7 cellular contexts compared by ENCODE assay signal in genomic region chr9:109498195-109499060, GRCh38. TPM values are rescaled to one million over a fixed set of nuclear protein-coding genes. Genes with fewer than 3 reads are reported as not detected.
A peak's percentile ranks its signal among the peaks of the same experiment; 100 is the strongest.
DNase-seq lines count a peak whose midpoint lies in the region; ATAC-seq, FAIRE-seq and TF ChIP-seq lines count a peak whose summit lies in the region.

PTPN3 (minus strand) TSS chr9:109498307; CDS start chr9:109463434, 34,873 bp downstream.

- no peak within 1 kb of the TSS for H2BK12ac ChIP-seq in H9 (ENCODE audit: insufficient read length, low read depth, low read length)
- H2BK12ac ChIP-seq in trophoblast cell (ENCODE audit: low read length): no peak within 1 kb of the TSS

- no peak within 1 kb of the TSS for H3T11ph ChIP-seq in H9 (ENCODE audit: low read length)

- H3K4me1 ChIP-seq in H9 (ENCODE audit: insufficient read depth, low read length): no peaks in the 10 kb centered on the region
- H3K4me1 ChIP-seq in Peyer's patch: peaks cover 0 to 28% (median 0%) of the 10 kb centered on the region in 4 donors
- H3K4me1 ChIP-seq in foreskin keratinocyte: peaks cover 7% of the 10 kb centered on the region
- peaks cover 4 to 11% of the 10 kb centered on the region in 2 experiments for H3K4me1 ChIP-seq in trophoblast cell (ENCODE audit: control insufficient read depth in 1 of 2, insufficient read depth in 2 of 2, low read length in 2 of 2)

- peaks cover 83% of the 10 kb centered on the region for H3K27me3 Mint-ChIP-seq in H9 (ENCODE audit: low read depth)

- no peak within 1 kb of the TSS for H4K5ac ChIP-seq in H9 (ENCODE audit: insufficient read length, low read depth, low read length)

- H2BK15ac ChIP-seq in H9 (ENCODE audit: low read depth, low read length): no peak within 1 kb of the TSS

- H3K27ac ChIP-seq in H9 (ENCODE audit: insufficient read length, low read depth, low read length): no peak within 1 kb of the TSS
- peak within 1 kb of the TSS in 3 of 4 donors; percentile 72 to 97 (median 82) for H3K27ac ChIP-seq in Peyer's patch
- H3K27ac ChIP-seq in foreskin keratinocyte: peak within 1 kb of the TSS; percentile 19
- H3K27ac ChIP-seq in trophoblast cell (ENCODE audit: low read depth, low read length): no peak within 1 kb of the TSS

- H3K4me3 ChIP-seq in Peyer's patch (peak within 1 kb of the TSS; percentile 15 to 78 (median 54)), trophoblast cell (ENCODE audit: low read depth, low read length) (peak within 1 kb of the TSS; percentile 66)

- peak within 1 kb of the TSS; percentile 74 to 83 for H3K4me3 Mint-ChIP-seq in H9

- no peak for FAIRE-seq in GM19239 (lab: Jason Lieb, UNC)

- no peaks in the 10 kb centered on the region; a peak in 1 of 5 replicates for H3K9me3 Mint-ChIP-seq in H9

- H3K23me2 ChIP-seq in H9 (ENCODE audit: insufficient read length, low read depth, low read length, poor library complexity, severe bottlenecking): no peaks in the 10 kb centered on the region

- H4K20me1 ChIP-seq in H9 (ENCODE audit: control insufficient read depth, insufficient read depth, insufficient read length): no peaks in the 10 kb centered on the region

- H3K18ac ChIP-seq in H9 (ENCODE audit: insufficient read length, low read depth, low read length) (no peak within 1 kb of the TSS), trophoblast cell (ENCODE audit: low read length) (peak within 1 kb of the TSS; percentile 11)

- H3K23ac ChIP-seq in H9 (ENCODE audit: insufficient read length, low read depth, low read length) (no peak within 1 kb of the TSS), trophoblast cell (ENCODE audit: low read length) (no peak within 1 kb of the TSS)

- H3K36me3 Mint-ChIP-seq in H9 (ENCODE audit: insufficient read depth in 1 of 3, low read depth in 3 of 3): peaks cover 0 to 4% (median 0%) of the 10 kb centered on the region in 3 experiments; a peak in 3 of 7 replicates

- no CpG with 5 or more reads among the region's 76 CpGs for WGBS in H9 (ENCODE audit: extremely low coverage, insufficient read length, low lambda C conversion rate)
- no CpG with 5 or more reads among the region's 76 CpGs for WGBS in trophoblast cell (ENCODE audit: extremely low coverage, insufficient coverage, insufficient read length)

- H2BK120ac ChIP-seq in H9 (ENCODE audit: low read depth, low read length, poor library complexity, severe bottlenecking): no peak within 1 kb of the TSS
- no peak within 1 kb of the TSS for H2BK120ac ChIP-seq in trophoblast cell (ENCODE audit: insufficient read depth, low read length, poor library complexity)

- no peak within 1 kb of the TSS for H3K9ac ChIP-seq in H9 (ENCODE audit: extremely low read depth, insufficient read length, low read length)
- no peak within 1 kb of the TSS for H3K9ac ChIP-seq in trophoblast cell (ENCODE audit: low read length)

- no peak within 1 kb of the TSS for H2BK20ac ChIP-seq in H9 (ENCODE audit: low read depth, low read length, poor library complexity, severe bottlenecking)

- H3K36me3 ChIP-seq in Peyer's patch: no peaks in the 10 kb centered on the region
- no peaks in the 10 kb centered on the region for H3K36me3 ChIP-seq in trophoblast cell (ENCODE audit: control insufficient read depth in 1 of 2, insufficient read depth in 2 of 2, low read length in 2 of 2)

- H4K12ac ChIP-seq in trophoblast cell (ENCODE audit: low read depth, low read length): peak within 1 kb of the TSS; percentile 23

- H3K79me2 ChIP-seq in H9 (ENCODE audit: insufficient read depth, low read length) (no peaks in the 10 kb centered on the region), trophoblast cell (ENCODE audit: control insufficient read depth, insufficient read depth, low read length, poor library complexity) (peaks cover 2% of the 10 kb centered on the region)

- peak; percentile 54 for ATAC-seq in foreskin keratinocyte
- no peak for ATAC-seq in GM19467 (IDR thresholded peaks at IDR 0.05; ENCODE audit: unreplicated experiment)

- H3K27ac Mint-ChIP-seq in H9: no peak within 1 kb of the TSS

- H2BK5ac ChIP-seq in H9 (ENCODE audit: insufficient read length, low read length) (no peak within 1 kb of the TSS), trophoblast cell (ENCODE audit: low read depth, low read length, poor library complexity) (no peak within 1 kb of the TSS)

- H3K9me3 ChIP-seq in H9 (ENCODE audit: control insufficient read depth, low read depth, low read length): no peaks in the 10 kb centered on the region
- H3K9me3 ChIP-seq in Peyer's patch: no peaks in the 10 kb centered on the region
- peaks cover 5% of the 10 kb centered on the region for H3K9me3 ChIP-seq in trophoblast cell (ENCODE audit: insufficient read depth, low read depth, low read length)

- H3K4me1 Mint-ChIP-seq in H9: peaks cover 20 to 21% of the 10 kb centered on the region in 2 experiments

- peak within 1 kb of the TSS; percentile 68 for H3K4me2 ChIP-seq in H9 (ENCODE audit: insufficient read depth, insufficient read length, low read length)
- H3K4me2 ChIP-seq in trophoblast cell (ENCODE audit: low read length): peak within 1 kb of the TSS; percentile 54

- H3K4ac ChIP-seq in H9 (ENCODE audit: low read depth, low read length): no peak within 1 kb of the TSS
- no peak within 1 kb of the TSS for H3K4ac ChIP-seq in trophoblast cell (ENCODE audit: low read depth, low read length)

- H4K8ac ChIP-seq in H9 (replicated peaks; ENCODE audit: insufficient read length, low read depth, low read length): no peak within 1 kb of the TSS
- H4K8ac ChIP-seq in trophoblast cell (ENCODE audit: low read depth, low read length): peak within 1 kb of the TSS; percentile 36

- TF ChIP-seq CTCF in H9 (conservative IDR thresholded peaks at IDR 0.05) (no peak), Peyer's patch (IDR thresholded peaks at IDR 0.05) (no peak), foreskin keratinocyte (conservative IDR thresholded peaks at IDR 0.05) (no peak)

- no peak within 1 kb of the TSS for H2AFZ ChIP-seq in H9 (ENCODE audit: low read length)
- H2AFZ ChIP-seq in trophoblast cell (ENCODE audit: insufficient read depth, low read length, poor library complexity): peak within 1 kb of the TSS; percentile 43

- H3K14ac ChIP-seq in H9 (ENCODE audit: insufficient read depth, low read length) (no peak within 1 kb of the TSS), trophoblast cell (ENCODE audit: low read length) (peak within 1 kb of the TSS; percentile 18)

- peaks cover 29% of the 10 kb centered on the region; the same call in 1 of the 2 replicates for H3K27me3 ChIP-seq in H9 (ENCODE audit: insufficient read depth, low read length)
- peaks cover 0 to 10% of the 10 kb centered on the region in 2 donors for H3K27me3 ChIP-seq in Peyer's patch
- peaks cover 4% of the 10 kb centered on the region for H3K27me3 ChIP-seq in foreskin keratinocyte
- peaks cover 33% of the 10 kb centered on the region for H3K27me3 ChIP-seq in trophoblast cell (ENCODE audit: insufficient read depth, low read length)

- no peaks in the 10 kb centered on the region for H3K79me1 ChIP-seq in H9 (ENCODE audit: insufficient read depth, low read depth, low read length, poor library complexity, severe bottlenecking)
- H3K79me1 ChIP-seq in trophoblast cell (ENCODE audit: low read length): no peaks in the 10 kb centered on the region

- DNase-seq in H9 (peak; percentile 45), Peyer's patch (peak in 2 of 3 donors; percentile 50 to 67), foreskin keratinocyte (peak in 1 of 2 donors; percentile 37), trophoblast cell (peak; percentile 59 to 68), GM19239 (ENCODE audit: insufficient read length, low spot score) (no peak)
- no peak for DNase-seq in stimulated activated CD4-positive, alpha-beta T cell treated with anti-CD3 and anti-CD28 coated beads, Interleukin-4, amount 100 ng/mL, for 1 hour

- H2AK5ac ChIP-seq in H9 (ENCODE audit: insufficient read length, low read length) (no peak within 1 kb of the TSS), trophoblast cell (ENCODE audit: low read length) (no peak within 1 kb of the TSS)

- H3K56ac ChIP-seq in H9 (ENCODE audit: insufficient read length, low read depth, low read length): no peak within 1 kb of the TSS

- TF ChIP-seq POLR2A in Peyer's patch (IDR thresholded peaks at IDR 0.05): peak in 1 of 2 donors; percentile 48

- H4K91ac ChIP-seq in H9 (ENCODE audit: insufficient read length, low read depth, low read length) (no peak within 1 kb of the TSS), trophoblast cell (ENCODE audit: low read depth, low read length) (no peak within 1 kb of the TSS)

RNA-seq across cellular contexts. Expression of gene PTPN3, which starts in this region (rescaled TPM):
- total RNA-seq in H9 (2021) (2.2 and 2.6 TPM in 2 replicates), Peyer's patch (10 to 100 TPM; 17.3 to 53.6 (median 37.4) TPM), foreskin keratinocyte (14.4 and 19.5 TPM in 2 replicates)
- polyA plus RNA-seq in foreskin keratinocyte: 7.5 and 12.2 TPM in 2 replicates
- 2.8 and 3.0 TPM in 2 replicates for polyA plus RNA-seq in trophoblast cell (2013)

Comparison
In these comparisons a context has a peak if more than half of its experiments do, and no peak if none do; other contexts are left out.
1. DNase-seq: peak in H9 (single experiment), Peyer's patch (2 of 3) and trophoblast cell (2 of 2); none in stimulated activated CD4-positive, alpha-beta T cell treated with anti-CD3 and anti-CD28 coated beads, Interleukin-4, amount 100 ng/mL, for 1 hour (single experiment) and GM19239 (single experiment).
2. H3K27ac ChIP-seq: peak in Peyer's patch (3 of 4) and foreskin keratinocyte (single experiment); none in H9 (single experiment) and trophoblast cell (single experiment).